Comparison of ENCODE assay signal across 7 cellular contexts in the genomic region with DNA sequence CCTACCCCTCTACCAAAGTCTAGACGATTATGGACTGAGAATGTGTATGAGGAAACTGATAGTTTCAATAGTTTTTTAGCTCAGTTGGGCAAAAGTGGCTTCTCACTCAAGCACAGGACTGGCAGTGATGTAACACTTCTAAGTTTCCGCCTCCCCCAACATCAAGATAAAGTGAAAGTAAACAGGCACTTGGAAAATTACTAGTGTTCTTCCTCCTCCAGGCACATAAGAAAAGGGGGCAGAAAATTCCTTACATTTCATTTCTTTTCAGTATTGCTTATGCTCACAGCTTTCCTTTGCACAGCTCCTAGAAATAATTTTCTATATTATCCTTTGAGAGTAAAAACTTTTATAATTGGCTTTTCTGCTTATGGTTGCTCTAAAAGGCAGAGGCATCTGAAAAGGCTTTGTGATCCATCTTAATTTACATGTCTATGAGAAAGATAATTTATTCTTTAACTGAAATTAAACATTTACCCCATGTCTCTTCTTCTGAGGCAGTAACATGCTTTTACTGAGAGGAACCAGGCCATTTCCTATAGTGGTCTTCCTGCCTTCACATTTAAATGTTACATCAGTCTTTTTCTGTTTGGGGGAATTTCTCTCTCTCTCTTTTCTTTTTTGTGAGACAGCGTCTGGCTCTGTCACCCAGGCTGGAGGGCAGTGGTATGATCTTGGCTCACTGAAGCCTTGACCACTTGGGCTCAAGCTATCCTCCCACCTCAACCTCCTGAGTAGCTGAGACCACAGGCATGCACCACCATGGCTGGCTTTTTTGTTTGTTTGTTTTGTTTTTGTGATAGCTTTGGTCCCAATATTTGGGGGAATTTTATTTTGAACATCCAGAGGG.
DNase-seq lines count a peak whose midpoint lies in the region; ATAC-seq, FAIRE-seq and TF ChIP-seq lines count a peak whose summit lies in the region.

No MANE protein-coding gene starts in this region.

- TF ChIP-seq POLR2A in HepG2 (IDR thresholded peaks at IDR 0.05; ENCODE audit: insufficient read depth in 1 of 2, low read depth in 2 of 2, low read length in 2 of 2): peak in 1 of 2 experiments; percentile 39; a peak in 1 of 4 replicates

- H3K36me3 Mint-ChIP-seq in chondrocyte (ENCODE audit: low read depth): no peaks in the 10 kb centered on the region

- no peaks in the 10 kb centered on the region for H3K27me3 Mint-ChIP-seq in chondrocyte (ENCODE audit: low read depth)

- peaks cover 22% of the 10 kb centered on the region for H3K4me1 ChIP-seq in HUES6 (ENCODE audit: control insufficient read depth, insufficient read depth, low read length)
- peaks cover 32% of the 10 kb centered on the region for H3K4me1 ChIP-seq in HepG2 (ENCODE audit: insufficient read depth, low read length)

- TF ChIP-seq RAD21 in HepG2 (CRISPR knock-in tag; IDR thresholded peaks at IDR 0.05): no peak

- peak overlapping the region; percentile 98 for H3K27ac Mint-ChIP-seq in chondrocyte (ENCODE audit: unreplicated experiment)

- DNase-seq in GM03348 (ENCODE audit: low spot score) (peak; percentile 74), SW480 (ENCODE audit: low spot score) (peak; percentile 72), chondrocyte (ENCODE audit: low spot score) (no peak), HepG2 (ENCODE audit: low spot score) (peak; percentile 88), stromal cell of bone marrow (ENCODE audit: low read depth) (peak; percentile 77)

- no peak for TF ChIP-seq CTCF in chondrocyte (IDR thresholded peaks at IDR 0.05)
- no peak for TF ChIP-seq CTCF in HepG2 (CRISPR knock-in tag; IDR thresholded peaks at IDR 0.05)

- H3K4me3 ChIP-seq in HUES6 (ENCODE audit: low read depth, low read length): peak overlapping the region; percentile 12; the same call in 1 of the 2 replicates
- peak overlapping the region; percentile 42 to 51 (median 44) for H3K4me3 ChIP-seq in HepG2 (replicated peaks in 1 of 3; ENCODE audit: insufficient read depth in 1 of 3, low read depth in 2 of 3, low read length in 3 of 3)

- peak overlapping the region; percentile 84 for H3K4me2 ChIP-seq in HepG2 (ENCODE audit: low read depth, low read length)

- ATAC-seq in GM21529 (IDR thresholded peaks at IDR 0.05; ENCODE audit: unreplicated experiment) (peak; percentile 84), HepG2 (peak; percentile 69)

- in situ Hi-C loops in HepG2 (cut with HindIII; ENCODE audit: extremely low pct_ligation_motif_present, low pct_unique_long_range_greater_than_20kb): loop anchor here (10.0 kb wide), 1 partner anchor 61 kb away; the partner anchor contains the start of gene EEF1A1

- H3K4me1 Mint-ChIP-seq in chondrocyte (ENCODE audit: low read depth): peaks cover 24% of the 10 kb centered on the region

- intact Hi-C loops in HepG2 (cut with micrococcal nuclease; ENCODE audit: unreplicated experiment): no loop called here

- peak; percentile 86 for FAIRE-seq in HepG2 (lab: Jason Lieb, UNC)

- POLR2A ChIA-PET in HepG2 (lab: Yijun Ruan, JAX): interaction anchor here (0.6 to 5.9 kb wide), 15 partner anchors 8 to 125 kb away, joined by 3 to 83 read pairs (median 3); partner anchors contain the start of genes EEF1A1, MTO1 and SLC17A5

- H3K36me3 ChIP-seq in HUES6 (ENCODE audit: control insufficient read depth, insufficient read depth, low read length) (no peaks in the 10 kb centered on the region), HepG2 (replicated peaks in 1 of 2; ENCODE audit: control insufficient read depth in 1 of 2, insufficient read depth in 2 of 2, low read length in 2 of 2) (no peaks in the 10 kb centered on the region)

- no peaks in the 10 kb centered on the region for H4K20me1 ChIP-seq in HepG2 (ENCODE audit: insufficient read depth, low read length)

- no peaks in the 10 kb centered on the region for H3K79me2 ChIP-seq in HepG2 (ENCODE audit: insufficient read depth, low read length)

- H3K4me3 Mint-ChIP-seq in chondrocyte (ENCODE audit: unreplicated experiment): peak overlapping the region; percentile 60

- H3K9ac ChIP-seq in HUES6 (ENCODE audit: low read length) (peak overlapping the region; percentile 41), HepG2 (ENCODE audit: insufficient read depth, low read depth, low read length) (peak overlapping the region; percentile 72)

- peak overlapping the region; percentile 79 for H3K27ac ChIP-seq in HUES6 (ENCODE audit: low read depth, low read length)
- H3K27ac ChIP-seq in HepG2 (ENCODE audit: extremely low read length, insufficient read depth, low read length): peak overlapping the region; percentile 86

- CTCF ChIA-PET in HepG2 (lab: Yijun Ruan, JAX; ENCODE audit: low intra/inter-chr PET ratio, low total read pairs): no interaction called here

- peak overlapping the region; percentile 69 for H2AFZ ChIP-seq in HepG2 (ENCODE audit: low read length)

- TF ChIP-seq EP300 in HepG2 (IDR thresholded peaks at IDR 0.05; ENCODE audit: low read depth in 2 of 2, low read length in 2 of 2) (peak in 1 of 2 experiments; percentile 95; a peak in 2 of 4 replicates), HepG2 (CRISPR knock-in tag; IDR thresholded peaks at IDR 0.05; ENCODE audit: borderline replicate concordance) (no peak)

- H3K9me3 ChIP-seq in HUES6 (ENCODE audit: control insufficient read depth, insufficient read depth, low read depth, low read length) (0 out of 2 replicates have a peak, but pooled peaks cover 2% of the 10 kb centered on the region), HepG2 (ENCODE audit: low read length) (no peaks in the 10 kb centered on the region)

- BruUV-seq in HepG2 (replicated peaks; lab: Mats Ljungman, UMichigan): no TSS peak

- WGBS in HepG2 (ENCODE audit: low lambda C conversion rate): 0% methylated on average over 3 of the region's 3 CpGs

- H3K9me3 Mint-ChIP-seq in chondrocyte (ENCODE audit: low read depth): no peaks in the 10 kb centered on the region

- H3K27me3 ChIP-seq in HUES6 (ENCODE audit: control insufficient read depth, insufficient read depth, low read length) (no peaks in the 10 kb centered on the region), HepG2 (ENCODE audit: control insufficient read depth in 1 of 2, insufficient read depth in 2 of 2, low read length in 2 of 2) (no peaks in the 10 kb centered on the region)

TF ChIP-seq in HepG2, 621 proteins besides CTCF, POLR2A, EP300 and RAD21 (continues in another document):
- TF ChIP-seq, protein P1, sequence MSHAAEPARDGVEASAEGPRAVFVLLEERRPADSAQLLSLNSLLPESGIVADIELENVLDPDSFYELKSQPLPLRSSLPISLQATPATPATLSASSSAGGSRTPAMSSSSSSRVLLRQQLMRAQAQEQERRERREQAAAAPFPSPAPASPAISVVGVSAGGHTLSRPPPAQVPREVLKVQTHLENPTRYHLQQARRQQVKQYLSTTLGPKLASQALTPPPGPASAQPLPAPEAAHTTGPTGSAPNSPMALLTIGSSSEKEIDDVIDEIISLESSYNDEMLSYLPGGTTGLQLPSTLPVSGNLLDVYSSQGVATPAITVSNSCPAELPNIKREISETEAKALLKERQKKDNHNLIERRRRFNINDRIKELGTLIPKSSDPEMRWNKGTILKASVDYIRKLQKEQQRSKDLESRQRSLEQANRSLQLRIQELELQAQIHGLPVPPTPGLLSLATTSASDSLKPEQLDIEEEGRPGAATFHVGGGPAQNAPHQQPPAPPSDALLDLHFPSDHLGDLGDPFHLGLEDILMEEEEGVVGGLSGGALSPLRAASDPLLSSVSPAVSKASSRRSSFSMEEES (CRISPR knock-in tag; IDR thresholded peaks at IDR 0.05): peak; percentile 39; the same call in 1 of the 2 replicates
- TF ChIP-seq ZNF121 (CRISPR knock-in tag; IDR thresholded peaks at IDR 0.05): no peak
- no peak for TF ChIP-seq ZNF3 (CRISPR knock-in tag; IDR thresholded peaks at IDR 0.05)
- no peak for TF ChIP-seq CENPBD1 (CRISPR knock-in tag; IDR thresholded peaks at IDR 0.05; ENCODE audit: borderline replicate concordance, low read depth)
- peak; percentile 68 for TF ChIP-seq POLR2G (IDR thresholded peaks at IDR 0.05; ENCODE audit: low read depth, low read length)
- no peak for TF ChIP-seq FLYWCH1 (CRISPR knock-in tag; IDR thresholded peaks at IDR 0.05)
- TF ChIP-seq HOXA9 (CRISPR knock-in tag; IDR thresholded peaks at IDR 0.05; ENCODE audit: borderline replicate concordance): no peak
- no peak for TF ChIP-seq CENPT (CRISPR knock-in tag; IDR thresholded peaks at IDR 0.05; ENCODE audit: low read depth)
- TF ChIP-seq, protein P2, sequence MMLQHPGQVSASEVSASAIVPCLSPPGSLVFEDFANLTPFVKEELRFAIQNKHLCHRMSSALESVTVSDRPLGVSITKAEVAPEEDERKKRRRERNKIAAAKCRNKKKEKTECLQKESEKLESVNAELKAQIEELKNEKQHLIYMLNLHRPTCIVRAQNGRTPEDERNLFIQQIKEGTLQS (CRISPR knock-in tag; IDR thresholded peaks at IDR 0.05): peak; percentile 76
- TF ChIP-seq SSRP1 (CRISPR knock-in tag; IDR thresholded peaks at IDR 0.05): no peak
- no peak for TF ChIP-seq ZFYVE20 (CRISPR knock-in tag; IDR thresholded peaks at IDR 0.05; ENCODE audit: borderline replicate concordance, low read depth)
- TF ChIP-seq U2AF2 (IDR thresholded peaks at IDR 0.05; ENCODE audit: low read depth, low read length): no peak
- TF ChIP-seq JUND (CRISPR knock-in tag; IDR thresholded peaks at IDR 0.05): no peak
- TF ChIP-seq NFIC (IDR thresholded peaks at IDR 0.05; ENCODE audit: low read length): peak; percentile 95
- TF ChIP-seq ZBTB1 (CRISPR knock-in tag; IDR thresholded peaks at IDR 0.05; ENCODE audit: borderline replicate concordance): no peak
- no peak for TF ChIP-seq ZNF75D (CRISPR knock-in tag; IDR thresholded peaks at IDR 0.05; ENCODE audit: borderline replicate concordance)
- 0 out of 2 replicates have a peak, but pooled peaks have one; percentile 16 for TF ChIP-seq HNF4A (CRISPR knock-in tag; IDR thresholded peaks at IDR 0.05)
